1 cellular context compared by ENCODE assay signal in the genomic region with DNA sequence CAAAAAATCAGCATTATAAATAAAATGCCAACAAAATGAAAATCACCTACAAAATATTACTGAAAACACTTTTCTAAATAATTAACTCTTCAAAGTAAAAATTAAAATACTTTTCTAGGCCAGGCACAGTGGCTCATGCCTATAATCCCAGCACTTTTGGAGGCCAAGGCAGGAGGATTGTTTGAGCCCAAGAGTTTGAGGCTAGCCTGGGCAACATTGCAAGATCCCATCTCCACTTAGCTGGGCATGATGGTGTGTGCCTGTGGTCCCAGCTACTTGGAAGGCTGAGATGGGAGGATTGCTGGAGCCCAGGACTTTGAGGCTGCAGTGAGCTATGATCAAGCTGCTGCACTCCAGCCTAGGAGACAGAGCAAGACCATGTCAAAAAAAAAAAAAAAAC.
TF ChIP-seq lines count a peak whose summit lies in the region.

No MANE protein-coding gene starts in this region.

TF ChIP-seq in K562, 482 proteins besides CTCF, POLR2A, EP300 and RAD21:
- TF ChIP-seq ZNF140 (CRISPR knock-in tag; IDR thresholded peaks at IDR 0.05) (no peak), PTRF (tag; IDR thresholded peaks at IDR 0.05) (no peak), ZNF121 (CRISPR knock-in tag; conservative IDR thresholded peaks at IDR 0.05) (peak; percentile 89), ZNF668 (CRISPR knock-in tag; IDR thresholded peaks at IDR 0.05) (no peak), ZBED1 (IDR thresholded peaks at IDR 0.05) (no peak), ZNF436 (CRISPR knock-in tag; IDR thresholded peaks at IDR 0.05) (no peak), RNF2 (IDR thresholded peaks at IDR 0.05) (no peak), SOX6 (IDR thresholded peaks at IDR 0.05) (no peak), PYGO2 (tag; IDR thresholded peaks at IDR 0.05) (no peak), ZNF175 (CRISPR knock-in tag; IDR thresholded peaks at IDR 0.05; ENCODE audit: low read depth) (no peak), RBM25 (IDR thresholded peaks at IDR 0.05; ENCODE audit: low read depth, low read length, severe bottlenecking) (peak; percentile 21), KAT8 (IDR thresholded peaks at IDR 0.05; ENCODE audit: low read depth) (no peak), KDM5B (IDR thresholded peaks at IDR 0.05; ENCODE audit: insufficient replicate concordance, low read depth, low read length) (no peak), DPF2 (IDR thresholded peaks at IDR 0.05) (no peak), BCOR (IDR thresholded peaks at IDR 0.05) (peak; percentile 22; the same call in 1 of the 2 replicates), POU5F1 (IDR thresholded peaks at IDR 0.05; ENCODE audit: borderline replicate concordance, low read depth, low read length, partially characterized antibody) (no peak), MED1 (CRISPR knock-in tag; IDR thresholded peaks at IDR 0.05; ENCODE audit: borderline replicate concordance) (no peak)
- TF ChIP-seq, protein P1, sequence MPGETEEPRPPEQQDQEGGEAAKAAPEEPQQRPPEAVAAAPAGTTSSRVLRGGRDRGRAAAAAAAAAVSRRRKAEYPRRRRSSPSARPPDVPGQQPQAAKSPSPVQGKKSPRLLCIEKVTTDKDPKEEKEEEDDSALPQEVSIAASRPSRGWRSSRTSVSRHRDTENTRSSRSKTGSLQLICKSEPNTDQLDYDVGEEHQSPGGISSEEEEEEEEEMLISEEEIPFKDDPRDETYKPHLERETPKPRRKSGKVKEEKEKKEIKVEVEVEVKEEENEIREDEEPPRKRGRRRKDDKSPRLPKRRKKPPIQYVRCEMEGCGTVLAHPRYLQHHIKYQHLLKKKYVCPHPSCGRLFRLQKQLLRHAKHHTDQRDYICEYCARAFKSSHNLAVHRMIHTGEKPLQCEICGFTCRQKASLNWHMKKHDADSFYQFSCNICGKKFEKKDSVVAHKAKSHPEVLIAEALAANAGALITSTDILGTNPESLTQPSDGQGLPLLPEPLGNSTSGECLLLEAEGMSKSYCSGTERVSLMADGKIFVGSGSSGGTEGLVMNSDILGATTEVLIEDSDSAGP (CRISPR knock-in tag; IDR thresholded peaks at IDR 0.05) = no peak
